In the genomic region with DNA sequence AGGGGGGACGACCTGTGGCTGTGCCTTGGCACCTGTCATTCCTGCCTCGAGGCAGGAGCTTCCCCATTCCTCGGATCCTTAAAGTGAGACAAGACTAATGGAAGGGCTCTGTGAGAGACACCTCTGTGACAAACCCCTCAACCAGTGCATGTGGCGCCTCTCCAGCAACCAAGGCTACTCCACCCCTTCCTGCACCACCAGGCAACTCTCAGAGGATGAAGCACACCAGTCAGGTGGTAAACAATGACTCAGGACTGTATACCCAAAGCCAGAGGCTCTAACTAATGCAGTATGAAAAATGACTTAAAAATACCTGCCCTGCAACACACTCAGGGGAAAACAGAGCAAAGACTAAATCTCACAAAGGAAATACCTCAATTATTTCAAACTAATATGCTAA, we compare ENCODE assay signal across 15 cellular contexts.
A peak's percentile ranks its signal among the peaks of the same experiment; 100 is the strongest.
DNase-seq lines count a peak whose midpoint lies in the region; ATAC-seq and TF ChIP-seq lines count a peak whose summit lies in the region.
"Had no signal": no experiment of that assay in that cellular context is flagged by ENCODE, and none has a peak within 500 bp of the region (broad histone marks: within the 10 kb centered on the region; RNA-seq: fewer than 3 reads in every experiment).

No MANE protein-coding gene starts in this region.

- H3K4me3 Mint-ChIP-seq in activated CD8-positive, alpha-beta T cell treated with anti-CD3 and anti-CD28 coated beads for 36 hours = no peak overlapping the region
- H3K4me3 Mint-ChIP-seq in effector memory CD8-positive, alpha-beta T cell = peak overlapping the region; percentile 61
- H3K4me3 Mint-ChIP-seq: WTC11 had no signal

- H3K27me3 ChIP-seq in transverse colon = no peaks in the 10 kb centered on the region

- ATAC-seq in activated CD8-positive, alpha-beta T cell treated with anti-CD3 and anti-CD28 coated beads for 36 hours = peak; percentile 80
- ATAC-seq in effector memory CD8-positive, alpha-beta T cell (replicated peaks) = peak; percentile 81
- no peak for ATAC-seq in HG02885 (IDR thresholded peaks at IDR 0.05; ENCODE audit: poor library complexity, unreplicated experiment)
- ATAC-seq in GM18502 (IDR thresholded peaks at IDR 0.05; ENCODE audit: poor library complexity, unreplicated experiment) = no peak
- ATAC-seq: Panc1, WTC11 had no signal

- H3K4me1 ChIP-seq in transverse colon = no peaks in the 10 kb centered on the region

- TF ChIP-seq CTCF in activated CD8-positive, alpha-beta T cell treated with anti-CD3 and anti-CD28 coated beads for 36 hours (IDR thresholded peaks at IDR 0.05) = no peak
- TF ChIP-seq CTCF in transverse colon (IDR thresholded peaks at IDR 0.05) = no peak

- H3K36me3 ChIP-seq in transverse colon = no peaks in the 10 kb centered on the region
- H3K36me3 ChIP-seq: cardiac muscle cell had no signal

- H3K4me1 Mint-ChIP-seq in activated CD8-positive, alpha-beta T cell treated with anti-CD3 and anti-CD28 coated beads for 36 hours (ENCODE audit: low read depth) = peaks cover 75% of the 10 kb centered on the region
- H3K4me1 Mint-ChIP-seq in effector memory CD8-positive, alpha-beta T cell (ENCODE audit: low read depth in 2 of 2) = peaks cover 54 to 61% of the 10 kb centered on the region in 2 donors
- H3K4me1 Mint-ChIP-seq: WTC11 had no signal

- TF ChIP-seq POLR2A in transverse colon (IDR thresholded peaks at IDR 0.05) = no peak

- in situ Hi-C loops in transverse colon (cut with MboI; ENCODE audit: low pct_ligation_motif_present in 1 of 4, low pct_unique_long_range_greater_than_20kb in 1 of 4, low sequenced_read_pairs in 3 of 4) = no loop called here

- H3K27ac Mint-ChIP-seq in activated CD8-positive, alpha-beta T cell treated with anti-CD3 and anti-CD28 coated beads for 36 hours = peak overlapping the region; percentile 64
- H3K27ac Mint-ChIP-seq in effector memory CD8-positive, alpha-beta T cell = peak overlapping the region; percentile 75 to 82
- H3K27ac Mint-ChIP-seq: WTC11 had no signal

- DNase-seq in SIG-M5 treated with dmso at 0.1 percent for 504 hours (lab: John Stamatoyannopoulos, UW; ENCODE audit: unreplicated experiment) (peak; percentile 2), SIG-M5 (lab: John Stamatoyannopoulos, UW) (no peak), transverse colon (no peak)
- peak; percentile 72 for DNase-seq in activated CD8-positive, alpha-beta T cell treated with anti-CD3 and anti-CD28 coated beads for 36 hours
- peak; percentile 25 to 30 (median 26) for DNase-seq in effector memory CD8-positive, alpha-beta T cell
- DNase-seq in stimulated activated naive CD4-positive, alpha-beta T cell treated with Interleukin-2 at 50 U/mL for 16 hours (lab: John Stamatoyannopoulos, UW) = peak; percentile 23
- DNase-seq: 8988T, immature natural killer cell, naive B cell had no signal

- 78% methylated on average over 4 of the region's 4 CpGs; no CpG with 5 or more reads in 1 of the 2 donors for WGBS in transverse colon (ENCODE audit: low coverage in 1 of 2), 2 donors

- TF ChIP-seq EP300 in transverse colon (IDR thresholded peaks at IDR 0.05; ENCODE audit: low read depth) = no peak

- no peak overlapping the region for H3K4me3 ChIP-seq in transverse colon
- H3K4me3 ChIP-seq: cardiac muscle cell, smooth muscle cell had no signal

- intact Hi-C loops in activated CD8-positive, alpha-beta T cell treated with anti-CD3 and anti-CD28 coated beads for 36 hours (cut with micrococcal nuclease) = loop anchor here (10.0 kb wide), 1 partner anchor 122 kb away; no protein-coding TSS in a partner anchor
- intact Hi-C loops in transverse colon (cut with DNase I; ENCODE audit: low total_unique reads) = no loop called here

- H3K9me3 Mint-ChIP-seq in activated CD8-positive, alpha-beta T cell treated with anti-CD3 and anti-CD28 coated beads for 36 hours = peaks cover 2% of the 10 kb centered on the region
- H3K9me3 Mint-ChIP-seq in effector memory CD8-positive, alpha-beta T cell = no peaks in the 10 kb centered on the region
- H3K9me3 Mint-ChIP-seq: immature natural killer cell, naive B cell had no signal

- CTCF ChIA-PET in activated CD8-positive, alpha-beta T cell treated with anti-CD3 and anti-CD28 coated beads for 36 hours (lab: Charles Lee) = no interaction called here

- H3K9me3 ChIP-seq in transverse colon = no peaks in the 10 kb centered on the region

- POLR2A ChIA-PET in activated CD8-positive, alpha-beta T cell treated with anti-CD3 and anti-CD28 coated beads for 36 hours (lab: Charles Lee) = no interaction called here

- no peaks in the 10 kb centered on the region for H3K27me3 Mint-ChIP-seq in activated CD8-positive, alpha-beta T cell treated with anti-CD3 and anti-CD28 coated beads for 36 hours
- no peaks in the 10 kb centered on the region for H3K27me3 Mint-ChIP-seq in effector memory CD8-positive, alpha-beta T cell

- H3K36me3 Mint-ChIP-seq in activated CD8-positive, alpha-beta T cell treated with anti-CD3 and anti-CD28 coated beads for 36 hours (ENCODE audit: low read depth) = no peaks in the 10 kb centered on the region
- H3K36me3 Mint-ChIP-seq in effector memory CD8-positive, alpha-beta T cell (ENCODE audit: insufficient read depth) = no peaks in the 10 kb centered on the region
- H3K36me3 Mint-ChIP-seq: immature natural killer cell, naive B cell, WTC11 had no signal

- no peak overlapping the region for H3K27ac ChIP-seq in transverse colon
- H3K27ac ChIP-seq: cardiac muscle cell had no signal

Comparison
In these comparisons a context has a peak if more than half of its experiments do, and no peak if none do; other contexts are left out.
1. DNase-seq: peak in SIG-M5 treated with dmso at 0.1 percent for 504 hours (single experiment), activated CD8-positive, alpha-beta T cell treated with anti-CD3 and anti-CD28 coated beads for 36 hours (single experiment), effector memory CD8-positive, alpha-beta T cell (3 of 3) and stimulated activated naive CD4-positive, alpha-beta T cell treated with Interleukin-2 at 50 U/mL for 16 hours (single experiment); none in SIG-M5 (single experiment) and transverse colon (single experiment).
2. ATAC-seq: peak in activated CD8-positive, alpha-beta T cell treated with anti-CD3 and anti-CD28 coated beads for 36 hours (single experiment) and effector memory CD8-positive, alpha-beta T cell (single experiment); none in HG02885 (single experiment) and GM18502 (single experiment).